In genomic region chr5:41754857-41755256, GRCh38 we compare ENCODE assay signal across 11 cellular contexts.
DNase-seq lines count a peak whose midpoint lies in the region; ATAC-seq and TF ChIP-seq lines count a peak whose summit lies in the region.
"Had no signal": no experiment of that assay in that cellular context is flagged by ENCODE, and none has a peak within 500 bp of the region (broad histone marks: within the 10 kb centered on the region; RNA-seq: fewer than 3 reads in every experiment).

No MANE protein-coding gene starts in this region.

- H3K9me3 ChIP-seq in DND-41 (ENCODE audit: insufficient read depth, low read length, severe bottlenecking) = no peaks in the 10 kb centered on the region

- H3K36me3 ChIP-seq in DND-41 (ENCODE audit: insufficient read depth, low read length) = peaks cover 57% of the 10 kb centered on the region
- H3K36me3 ChIP-seq: cardiac muscle cell had no signal

- DNase-seq in DND-41 = no peak
- DNase-seq in epithelial cell of proximal tubule (ENCODE audit: low read depth) = no peak
- DNase-seq in 8988T = no peak
- no peak for DNase-seq in hippocampal formation (lab: John Stamatoyannopoulos, UW)
- DNase-seq in CD1c-positive myeloid dendritic cell (ENCODE audit: extremely low spot score) = no peak
- no peak for DNase-seq in mesenteric fat pad (ENCODE audit: low spot score)
- DNase-seq: KG1, kidney had no signal

- ATAC-seq in DND-41 (ENCODE audit: insufficient read depth, low read depth) (peak; percentile 74), GM19397 (IDR thresholded peaks at IDR 0.05; ENCODE audit: unreplicated experiment) (peak; percentile 61), HG03521 (IDR thresholded peaks at IDR 0.05; ENCODE audit: unreplicated experiment) (peak; percentile 83)

- no peak overlapping the region for H3K4me3 ChIP-seq in DND-41 (ENCODE audit: low read depth in 1 of 2, low read length in 2 of 2)
- no peak overlapping the region for H3K4me3 ChIP-seq in epithelial cell of proximal tubule (ENCODE audit: low read depth, low read length)
- H3K4me3 ChIP-seq: cardiac muscle cell had no signal

- no peak overlapping the region for H3K4me2 ChIP-seq in DND-41 (ENCODE audit: insufficient read depth, low read length)

- H3K4me1 ChIP-seq in DND-41 (ENCODE audit: insufficient read depth, low read length) = no peaks in the 10 kb centered on the region

- H4K20me1 ChIP-seq in DND-41 (ENCODE audit: insufficient read depth, low read length) = no peaks in the 10 kb centered on the region

- H3K79me2 ChIP-seq in DND-41 (ENCODE audit: insufficient read depth, low read length) = no peaks in the 10 kb centered on the region

- TF ChIP-seq CTCF in DND-41 (IDR thresholded peaks at IDR 0.05; ENCODE audit: borderline replicate concordance, extremely low read depth, low read length, poor library complexity, severe bottlenecking) (peak; percentile 56), epithelial cell of proximal tubule (conservative IDR thresholded peaks at IDR 0.05; ENCODE audit: low read depth, low read length) (peak; percentile 47)

- no peaks in the 10 kb centered on the region for H3K27me3 ChIP-seq in DND-41 (ENCODE audit: insufficient read depth, low read length, poor library complexity)
- H3K27me3 ChIP-seq: cardiac muscle cell had no signal

- H2AFZ ChIP-seq in DND-41 (ENCODE audit: low read depth, low read length) = no peak overlapping the region

- H3K27ac ChIP-seq in DND-41 (ENCODE audit: low read length) = no peak overlapping the region
- H3K27ac ChIP-seq: cardiac muscle cell had no signal

- H3K9ac ChIP-seq in DND-41 (ENCODE audit: low read depth, low read length) = no peak overlapping the region
